35 cellular contexts compared by ENCODE assay signal in the genomic region with DNA sequence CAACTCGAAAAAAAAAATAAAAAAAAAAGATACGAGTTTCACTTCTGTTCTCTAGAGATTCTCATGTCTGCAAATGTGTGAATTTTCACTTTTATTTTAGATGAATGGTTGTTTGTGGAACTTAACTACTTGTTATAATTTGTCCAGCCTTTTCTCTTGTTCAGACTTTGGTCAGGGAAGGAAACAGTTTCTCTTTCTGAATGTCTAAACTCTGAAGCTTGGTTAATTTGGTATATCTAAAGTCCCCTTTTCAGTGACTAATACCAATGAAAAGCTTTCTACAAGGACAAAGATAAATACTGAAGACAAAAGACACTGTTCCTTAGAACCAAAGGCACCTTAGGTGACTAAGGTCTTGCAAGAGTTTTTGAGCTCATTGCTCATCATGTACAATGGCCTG.
DNase-seq lines count a peak whose midpoint lies in the region; ATAC-seq, FAIRE-seq and TF ChIP-seq lines count a peak whose summit lies in the region.
"Had no signal": no experiment of that assay in that cellular context is flagged by ENCODE, and none has a peak within 500 bp of the region (broad histone marks: within the 10 kb centered on the region; RNA-seq: fewer than 3 reads in every experiment).

No MANE protein-coding gene starts in this region.

- peak; percentile 10 for DNase-seq in SIG-M5 treated with dmso at 0.1 percent for 504 hours (lab: John Stamatoyannopoulos, UW; ENCODE audit: unreplicated experiment)
- DNase-seq in SIG-M5 (lab: John Stamatoyannopoulos, UW), result no peak
- no peak for DNase-seq in H54 (ENCODE audit: insufficient read length, low spot score)
- no peak for DNase-seq in neural progenitor cell (ENCODE audit: low spot score)
- DNase-seq in DMS153 treated with DMSO at 0.1 percent for 48 hours (lab: John Stamatoyannopoulos, UW; ENCODE audit: unreplicated experiment), result no peak
- DNase-seq in NCI-H82 (lab: John Stamatoyannopoulos, UW), result no peak
- DNase-seq: activated B cell treated with CpG ODN at 0.5 μM for 24 hours; activated CD4-positive, alpha-beta T cell treated with anti-CD3 and anti-CD28 coated beads, Interleukin-2, amount 50 U/mL, for 48 hours; activated CD8-positive, alpha-beta memory T cell treated with anti-CD3 and anti-CD28 coated beads, Interleukin-2, amount 50 U/mL, for 48 hours; caudate nucleus; CD4-positive, alpha-beta T cell; hypothalamus; Karpas-422; left ventricle myocardium inferior; naive thymus-derived CD4-positive, alpha-beta T cell; NCI-H1092 treated with DMSO at 0.1 percent for 48 hours; NCI-H187 treated with DMSO at 0.1 percent for 48 hours; NCI-H748 treated with DMSO at 0.1 percent for 48 hours; retina; SHP77; small intestine; stimulated activated CD4-positive, alpha-beta T cell treated with anti-CD3 and anti-CD28 coated beads, Interleukin-2, amount 100 ng/mL, for 24 hours; substantia nigra; SW 1271; upper lobe of right lung had no signal

- H3K36me3 Mint-ChIP-seq in neural progenitor cell, result no peaks in the 10 kb centered on the region
- H3K36me3 Mint-ChIP-seq: activated naive CD8-positive, alpha-beta T cell; naive thymus-derived CD4-positive, alpha-beta T cell had no signal

- no peak for TF ChIP-seq POLR2A in H54 (IDR thresholded peaks at IDR 0.05; ENCODE audit: low read depth, low read length)

- ATAC-seq in HG03469 (IDR thresholded peaks at IDR 0.05; ENCODE audit: unreplicated experiment), result peak; percentile 65
- no peak for ATAC-seq in HG02970 (IDR thresholded peaks at IDR 0.05; ENCODE audit: low FRiP score, unreplicated experiment)
- ATAC-seq: activated T-helper 17 cell treated with anti-CD3 and anti-CD28 coated beads, Interleukin-2, amount 50 U/mL, for 72 hours; gastroesophageal sphincter; HCT116; naive thymus-derived CD4-positive, alpha-beta T cell; upper lobe of right lung had no signal

- no peak overlapping the region for H3K27ac Mint-ChIP-seq in neural progenitor cell
- H3K27ac Mint-ChIP-seq: activated B cell treated with CpG ODN at 0.5 μM for 24 hours; activated naive CD8-positive, alpha-beta T cell; activated T-helper 17 cell treated with anti-CD3 and anti-CD28 coated beads, Interleukin-2, amount 50 U/mL, for 72 hours; CD4-positive, alpha-beta T cell; endodermal cell; naive thymus-derived CD4-positive, alpha-beta T cell had no signal

- H3K4me1 ChIP-seq in neural progenitor cell, result peaks cover 35% of the 10 kb centered on the region
- H3K4me1 ChIP-seq: ascending aorta, gastroesophageal sphincter, left ventricle myocardium inferior, upper lobe of right lung had no signal

- FAIRE-seq in H54 (lab: Jason Lieb, UNC), result peak; percentile 15
- FAIRE-seq: GM19239, small intestine had no signal

- no peak overlapping the region for H3K4me3 ChIP-seq in neural progenitor cell
- H3K4me3 ChIP-seq: ascending aorta, gastroesophageal sphincter, left ventricle myocardium inferior, upper lobe of right lung had no signal

- no peaks in the 10 kb centered on the region for H3K27me3 Mint-ChIP-seq in neural progenitor cell (ENCODE audit: insufficient read depth, low read depth)
- H3K27me3 Mint-ChIP-seq: activated B cell treated with CpG ODN at 0.5 μM for 24 hours; activated naive CD8-positive, alpha-beta T cell; CD4-positive, alpha-beta T cell; naive thymus-derived CD4-positive, alpha-beta T cell had no signal

- no peaks in the 10 kb centered on the region for H3K9me3 ChIP-seq in neural progenitor cell (ENCODE audit: low read depth)
- H3K9me3 ChIP-seq: ascending aorta, gastroesophageal sphincter, left ventricle myocardium inferior, upper lobe of right lung had no signal

- H3K9ac ChIP-seq in neural progenitor cell, result no peak overlapping the region

- H3K36me3 ChIP-seq in neural progenitor cell, result no peaks in the 10 kb centered on the region
- H3K36me3 ChIP-seq: ascending aorta, gastroesophageal sphincter, left ventricle myocardium inferior, upper lobe of right lung had no signal

- H3K9me3 Mint-ChIP-seq in neural progenitor cell, result no peaks in the 10 kb centered on the region
- H3K9me3 Mint-ChIP-seq: activated B cell treated with CpG ODN at 0.5 μM for 24 hours; activated T-helper 17 cell treated with anti-CD3 and anti-CD28 coated beads, Interleukin-2, amount 50 U/mL, for 72 hours; CD4-positive, alpha-beta T cell; endodermal cell had no signal

- peak overlapping the region; percentile 14 for H3K4me2 ChIP-seq in neural progenitor cell

- no peak for TF ChIP-seq CTCF in neural progenitor cell (IDR thresholded peaks at IDR 0.05)

- H4K20me1 ChIP-seq in neural progenitor cell (ENCODE audit: low read depth), result no peaks in the 10 kb centered on the region

- H3K27ac ChIP-seq in neural progenitor cell, result peak overlapping the region; percentile 21
- H3K27ac ChIP-seq: 22Rv1, ascending aorta, gastroesophageal sphincter, left ventricle myocardium inferior, upper lobe of right lung had no signal

- no peaks in the 10 kb centered on the region for H3K79me2 ChIP-seq in neural progenitor cell (ENCODE audit: low read depth)

- no peak overlapping the region for H3K4me3 Mint-ChIP-seq in neural progenitor cell
- H3K4me3 Mint-ChIP-seq: activated B cell treated with CpG ODN at 0.5 μM for 24 hours; activated naive CD8-positive, alpha-beta T cell; activated T-helper 17 cell treated with anti-CD3 and anti-CD28 coated beads, Interleukin-2, amount 50 U/mL, for 72 hours; CD4-positive, alpha-beta T cell; endodermal cell; naive thymus-derived CD4-positive, alpha-beta T cell had no signal

- no peaks in the 10 kb centered on the region for H3K4me1 Mint-ChIP-seq in neural progenitor cell
- H3K4me1 Mint-ChIP-seq: activated B cell treated with CpG ODN at 0.5 μM for 24 hours; activated T-helper 17 cell treated with anti-CD3 and anti-CD28 coated beads, Interleukin-2, amount 50 U/mL, for 72 hours; naive thymus-derived CD4-positive, alpha-beta T cell had no signal

- H2AFZ ChIP-seq in neural progenitor cell (replicated peaks), result no peak overlapping the region

- no peaks in the 10 kb centered on the region for H3K27me3 ChIP-seq in neural progenitor cell
- H3K27me3 ChIP-seq: ascending aorta, gastroesophageal sphincter, upper lobe of right lung had no signal

- peaks cover 6% of the 10 kb centered on the region for H3F3A ChIP-seq in neural progenitor cell (ENCODE audit: low read depth)
